In the genomic region with DNA sequence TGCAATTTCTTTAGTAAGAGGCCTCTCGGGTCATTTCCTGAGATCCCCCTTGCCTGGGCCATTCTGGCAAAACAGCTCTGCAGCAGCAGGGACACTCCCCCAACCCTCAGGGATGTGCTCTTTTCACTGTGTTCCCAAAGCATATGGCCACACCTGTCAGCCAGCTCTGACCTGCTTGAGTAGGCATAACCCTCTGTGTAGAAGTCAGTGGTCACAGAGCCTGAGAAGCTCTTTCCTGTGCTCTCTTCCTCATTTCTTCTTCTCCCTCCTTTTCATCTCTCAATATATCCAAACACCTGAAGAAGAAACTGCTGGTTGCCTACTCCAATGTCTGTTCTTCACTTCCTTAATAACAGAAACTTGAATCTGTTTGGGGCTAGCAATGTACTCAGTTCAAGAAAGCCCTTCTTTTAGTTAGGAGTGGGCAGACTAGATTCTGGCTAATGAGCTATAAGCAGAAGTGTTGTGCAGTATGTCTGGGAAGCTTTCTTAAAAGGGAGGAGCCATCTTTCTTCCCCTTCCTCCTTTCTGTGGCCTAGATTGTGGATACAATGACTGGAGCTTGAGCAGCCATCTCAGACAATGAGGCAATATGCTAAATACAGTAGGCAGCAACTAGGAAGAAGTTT, we compare ENCODE assay signal across 9 cellular contexts.
DNase-seq lines count a peak whose midpoint lies in the region; ATAC-seq, FAIRE-seq and TF ChIP-seq lines count a peak whose summit lies in the region.
"Had no signal": no experiment of that assay in that cellular context is flagged by ENCODE, and none has a peak within 500 bp of the region (broad histone marks: within the 10 kb centered on the region; RNA-seq: fewer than 3 reads in every experiment).

No MANE protein-coding gene starts in this region.

- intact Hi-C loops in Right ventricle myocardium superior (cut with DNase I) (no loop called here), posterior cingulate gyrus (cut with DNase I) (no loop called here)

- ATAC-seq in GM21723 (IDR thresholded peaks at IDR 0.05; ENCODE audit: unreplicated experiment) (peak; percentile 79), HG03575 (IDR thresholded peaks at IDR 0.05; ENCODE audit: extremely low read depth, insufficient number of reproducible peaks, low FRiP score, unreplicated experiment) (peak; percentile 67), Right ventricle myocardium superior (ENCODE audit: poor library complexity) (peak; percentile 39)

- FAIRE-seq in GM12891 (lab: Jason Lieb, UNC) = peak; percentile 95

- no peak for DNase-seq in GM12891 (ENCODE audit: insufficient read length, low spot score)
- DNase-seq in Right ventricle myocardium superior = no peak
- no peak for DNase-seq in DMS114 treated with DMSO at 0.1 percent for 48 hours (lab: John Stamatoyannopoulos, UW; ENCODE audit: unreplicated experiment)
- no peak for DNase-seq in effector CD8-positive, alpha-beta T cell (lab: John Stamatoyannopoulos, UW)
- no peak for DNase-seq in posterior cingulate gyrus
- no peak for DNase-seq in superior temporal gyrus (ENCODE audit: extremely low spot score)
- DNase-seq: stimulated activated CD4-positive, alpha-beta T cell treated with anti-CD3 and anti-CD28 coated beads, Interleukin-12 subunit alpha, Interleukin-12 subunit beta, amount 100 ng/mL, for 4 hours had no signal

- TF ChIP-seq POLR2A in GM12891 (IDR thresholded peaks at IDR 0.05; ENCODE audit: low read depth, low read length) = no peak

TF ChIP-seq in GM12891, 5 proteins besides CTCF, POLR2A, EP300 and RAD21:
- TF ChIP-seq POU2F2 (IDR thresholded peaks at IDR 0.05; ENCODE audit: low read depth, low read length) (no peak), SPI1 (IDR thresholded peaks at IDR 0.05; ENCODE audit: low read depth, low read length) (peak; percentile 52)
